In genomic region chr7:92133737-92134270, GRCh38 we compare ENCODE assay signal across 8 cellular contexts. TPM values are rescaled to one million over a fixed set of nuclear protein-coding genes. Genes with fewer than 3 reads are reported as not detected.
A peak's percentile ranks its signal among the peaks of the same experiment; 100 is the strongest.
DNase-seq lines count a peak whose midpoint lies in the region; ATAC-seq and TF ChIP-seq lines count a peak whose summit lies in the region.

No MANE protein-coding gene starts in this region.

- TF ChIP-seq POLR2A in spleen (IDR thresholded peaks at IDR 0.05), result no peak

- in situ Hi-C loops in GM13976 (cut with MboI; ENCODE audit: low sequenced_read_pairs, unreplicated experiment), result no loop called here
- in situ Hi-C loops in mammary epithelial cell (cut with MboI; ENCODE audit: low sequenced_read_pairs in 2 of 2), result no loop called here

- no peaks in the 10 kb centered on the region for H3K27me3 ChIP-seq in mammary epithelial cell (ENCODE audit: insufficient read depth, low read length)
- no peaks in the 10 kb centered on the region for H3K27me3 ChIP-seq in spleen (replicated peaks in 1 of 7)

- H3K4me2 ChIP-seq in mammary epithelial cell (ENCODE audit: insufficient read depth, low read depth, low read length), result peak overlapping the region; percentile 82

- peak; percentile 63 for DNase-seq in GM13976 (ENCODE audit: low spot score)
- peak; percentile 46 for DNase-seq in NCI-H1417 treated with DMSO at 0.1 percent for 48 hours (lab: John Stamatoyannopoulos, UW)
- no peak for DNase-seq in mammary epithelial cell
- peak; percentile 74 to 81 (median 78) for DNase-seq in immature natural killer cell
- peak; percentile 92 for DNase-seq in spleen
- DNase-seq in NCI-H1048 (lab: John Stamatoyannopoulos, UW), result no peak

- H3K4me1 Mint-ChIP-seq in immature natural killer cell, result peaks cover 31% of the 10 kb centered on the region in 2 donors

- H3K4me3 Mint-ChIP-seq in immature natural killer cell, result peak overlapping the region; percentile 94 to 99 (median 97)

- H3K27ac ChIP-seq in mammary epithelial cell (ENCODE audit: insufficient read depth, low read depth, low read length), result peak overlapping the region; percentile 95
- H3K27ac ChIP-seq in spleen, result peak overlapping the region; percentile 88 to 97 (median 97)

- TF ChIP-seq CTCF in GM13976 (IDR thresholded peaks at IDR 0.05; ENCODE audit: borderline replicate concordance, control extremely low read depth, extremely low read depth, insufficient read depth, missing control alignments) (peak; percentile 66), WI38 (IDR thresholded peaks at IDR 0.05; ENCODE audit: low read depth, low read length) (peak; percentile 88), mammary epithelial cell (conservative IDR thresholded peaks at IDR 0.05 in 1 of 2, IDR thresholded peaks at IDR 0.05 in 1 of 2; ENCODE audit: extremely low read depth in 1 of 2, insufficient read depth in 1 of 2, low read depth in 1 of 2, low read length in 2 of 2) (peak; percentile 59 to 75), spleen (IDR thresholded peaks at IDR 0.05 in 8 of 11, conservative IDR thresholded peaks at IDR 0.05 in 3 of 11) (peak; percentile 50 to 91 (median 81))

- H3K4me3 ChIP-seq in WI38 (ENCODE audit: low read depth, low read length) (peak overlapping the region; percentile 88), mammary epithelial cell (replicated peaks in 1 of 3; ENCODE audit: insufficient read depth in 1 of 3, low read depth in 2 of 3, low read length in 3 of 3) (peak overlapping the region; percentile 73 to 94 (median 81)), spleen (peak overlapping the region; percentile 74 to 98 (median 92))

- ATAC-seq in HG02798 (IDR thresholded peaks at IDR 0.05; ENCODE audit: poor library complexity, unreplicated experiment), result peak; percentile 32

- peaks cover 21 to 28% (median 22%) of the 10 kb centered on the region in 3 donors for H3K27me3 Mint-ChIP-seq in immature natural killer cell (ENCODE audit: low read depth in 3 of 3)

- no peaks in the 10 kb centered on the region for H3K36me3 Mint-ChIP-seq in immature natural killer cell

- H3K4me1 ChIP-seq in mammary epithelial cell (ENCODE audit: insufficient read depth, low read length) (peaks cover 22% of the 10 kb centered on the region), spleen (peaks cover 4 to 48% (median 27%) of the 10 kb centered on the region in 6 donors)

- dilution Hi-C loops in mammary epithelial cell (cut with HindIII; ENCODE audit: low sequenced_read_pairs), result no loop called here

- peaks cover 55% of the 10 kb centered on the region for H3K79me2 ChIP-seq in mammary epithelial cell (ENCODE audit: insufficient read depth, low read length)

- 3% methylated on average over 16 of the region's 42 CpGs for WGBS in mammary epithelial cell (ENCODE audit: low coverage, missing lambda C conversion rate)
- 0 to 1% (median 0%) methylated on average over 7 to 42 of the region's 42 CpGs for WGBS in spleen, 5 donors

- H3K36me3 ChIP-seq in mammary epithelial cell (ENCODE audit: insufficient read depth, low read length), result peaks cover 18% of the 10 kb centered on the region
- peaks cover 0 to 23% (median 2%) of the 10 kb centered on the region in 6 donors for H3K36me3 ChIP-seq in spleen

- H2AFZ ChIP-seq in mammary epithelial cell (ENCODE audit: low read depth, low read length), result peak overlapping the region; percentile 99

- peak overlapping the region; percentile 98 to 100 (median 100) for H3K27ac Mint-ChIP-seq in immature natural killer cell

- CTCF ChIA-PET in mammary epithelial cell (lab: Charles Lee; ENCODE audit: low non-redundant PET), result no interaction called here

- BruUV-seq in mammary epithelial cell (replicated peaks; lab: Mats Ljungman, UMichigan), result no TSS peak

- H3K9ac ChIP-seq in mammary epithelial cell (ENCODE audit: insufficient read depth, low read length), result peak overlapping the region; percentile 95

- intact Hi-C loops in mammary epithelial cell (cut with micrococcal nuclease), result loop anchor here (2.0 to 5.0 kb wide), 4 partner anchors 45 to 313 kb away; partner anchors contain the start of genes AKAP9, ANKIB1, GATAD1 and KRIT1
- intact Hi-C loops in spleen (cut with DNase I; ENCODE audit: low total_unique reads), result no loop called here

- H3K9me3 ChIP-seq in mammary epithelial cell (replicated peaks; ENCODE audit: insufficient read depth, low read length) (no peaks in the 10 kb centered on the region), spleen (no peaks in the 10 kb centered on the region)

- no peaks in the 10 kb centered on the region for H3K9me3 Mint-ChIP-seq in immature natural killer cell

- peaks cover 15% of the 10 kb centered on the region for H4K20me1 ChIP-seq in mammary epithelial cell (ENCODE audit: insufficient read depth, low read length)

RNA-seq across cellular contexts. Expression of gene CYP51A1, which starts 0.5 kb away (rescaled TPM):
- total RNA-seq in mammary epithelial cell (100 to 1,000 TPM; 213 to 238 TPM), spleen (10 to 100 TPM; 18.7 to 34.4 (median 27.9) TPM)
- polyA plus RNA-seq in mammary epithelial cell (28.7 TPM), immature natural killer cell (10 to 100 TPM in 2 of 3 donors, 1 to 10 TPM in 1; 8.2 to 17.1 (median 16.9) TPM), spleen (1 to 10 TPM; 4.2 to 9.7 (median 6.1) TPM)
- polyA minus RNA-seq in mammary epithelial cell, result 85.3 TPM

RNA-seq across cellular contexts. Expression of gene LRRD1, which starts 45.1 kb away (rescaled TPM):
- total RNA-seq in mammary epithelial cell (under 1 TPM in 1 of 2 donors, not detected in 1; under 0.01 TPM), spleen (under 1 TPM in 3 of 7 donors, not detected in 4; 0.24 to 0.34 (median 0.26) TPM)
- polyA plus RNA-seq in mammary epithelial cell (not detected), immature natural killer cell (not detected), spleen (under 1 TPM in 1 of 3 donors, not detected in 2; 0.09 TPM)
- not detected for polyA minus RNA-seq in mammary epithelial cell

Comparison
In these comparisons a context has a peak if more than half of its experiments do, and no peak if none do; other contexts are left out.
1. DNase-seq: peak in GM13976 (single experiment), NCI-H1417 treated with DMSO at 0.1 percent for 48 hours (single experiment), immature natural killer cell (3 of 3) and spleen (single experiment); none in mammary epithelial cell (single experiment) and NCI-H1048 (single experiment).
2. Peak in every context shown above with its lines, with median percentiles within 50 percentile points of each other: CTCF ChIP-seq and H3K4me3 ChIP-seq.